In the genomic region with DNA sequence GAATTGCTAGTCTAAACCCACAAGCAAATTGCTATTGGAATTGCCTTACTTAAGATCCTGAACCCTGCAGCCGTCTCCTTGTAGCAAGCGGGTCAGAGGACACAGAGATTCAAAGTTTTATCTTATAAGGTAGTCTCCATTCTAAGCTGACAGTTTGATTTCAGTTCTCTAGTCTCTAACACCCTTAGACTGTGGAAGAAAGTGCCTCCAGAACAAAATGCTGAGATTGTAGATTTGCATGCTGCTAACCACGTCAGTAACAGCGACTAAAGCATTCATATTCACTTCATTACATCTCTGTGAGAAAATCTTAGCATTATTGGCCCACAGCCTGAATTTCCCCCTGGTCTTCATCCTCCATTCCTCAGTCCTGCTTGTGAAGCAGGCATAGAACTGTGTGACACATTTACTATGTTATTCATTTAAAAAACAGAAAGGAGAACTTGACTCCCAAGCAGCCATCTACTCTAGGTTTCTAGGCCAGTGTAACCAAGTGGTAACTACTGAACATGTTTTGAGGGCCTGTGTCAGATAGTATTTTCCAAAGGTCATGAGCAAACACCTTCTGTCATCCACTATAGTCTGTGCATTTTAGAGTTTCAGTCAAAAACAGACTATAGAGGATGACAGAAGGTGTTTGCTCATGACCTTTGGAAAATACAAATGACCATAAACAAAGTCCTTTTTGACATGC, we compare ENCODE assay signal across 22 cellular contexts. TPM values are rescaled to one million over a fixed set of nuclear protein-coding genes. Genes with fewer than 3 reads are reported as not detected.
DNase-seq lines count a peak whose midpoint lies in the region; ATAC-seq, FAIRE-seq and TF ChIP-seq lines count a peak whose summit lies in the region.
"Had no signal": no experiment of that assay in that cellular context is flagged by ENCODE, and none has a peak within 500 bp of the region (broad histone marks: within the 10 kb centered on the region; RNA-seq: fewer than 3 reads in every experiment).

No MANE protein-coding gene starts in this region.

- no peak for FAIRE-seq in H54 (lab: Jason Lieb, UNC)
- FAIRE-seq: A204.1, HTR-8/SVneo had no signal

- CTCF ChIA-PET in activated CD4-positive, alpha-beta T cell treated with anti-CD3 and anti-CD28 coated beads for 36 hours (lab: Charles Lee), result no interaction called here
- CTCF ChIA-PET in activated CD4-positive, alpha-beta memory T cell treated with anti-CD3 and anti-CD28 coated beads, Interleukin-2, amount 10 ng/mL, durations not matched to agents 7 days and 5 days (lab: Charles Lee), result interaction anchor here (1.0 kb wide), 1 partner anchor 15 kb away, joined by 3 read pairs; no protein-coding TSS in a partner anchor

- no peak overlapping the region for H3K4me3 Mint-ChIP-seq in activated CD4-positive, alpha-beta T cell treated with anti-CD3 and anti-CD28 coated beads for 36 hours
- no peak overlapping the region for H3K4me3 Mint-ChIP-seq in activated CD4-positive, alpha-beta memory T cell treated with anti-CD3 and anti-CD28 coated beads, Interleukin-2, amount 10 ng/mL, durations not matched to agents 7 days and 5 days
- H3K4me3 Mint-ChIP-seq: activated CD4-positive, alpha-beta T cell treated with anti-CD3 and anti-CD28 coated beads, Interleukin-2, amount 10 ng/mL, durations not matched to agents 7 days and 5 days; dendritic cell treated with granulocyte-macrophage colony-stimulating factor and Interleukin-4, amounts not matched to agents 40 ng/mL and 50 ng/mL, for 4 days; mesothelial cell of epicardium had no signal

- peak overlapping the region; percentile 72 for H3K27ac Mint-ChIP-seq in activated CD4-positive, alpha-beta T cell treated with anti-CD3 and anti-CD28 coated beads for 36 hours
- H3K27ac Mint-ChIP-seq in activated CD4-positive, alpha-beta memory T cell treated with anti-CD3 and anti-CD28 coated beads, Interleukin-2, amount 10 ng/mL, durations not matched to agents 7 days and 5 days, result peak overlapping the region; percentile 68
- H3K27ac Mint-ChIP-seq: activated CD4-positive, alpha-beta T cell treated with anti-CD3 and anti-CD28 coated beads, Interleukin-2, amount 10 ng/mL, durations not matched to agents 7 days and 5 days; dendritic cell treated with granulocyte-macrophage colony-stimulating factor and Interleukin-4, amounts not matched to agents 40 ng/mL and 50 ng/mL, for 4 days; mesothelial cell of epicardium had no signal

- peaks cover 11% of the 10 kb centered on the region for H3K36me3 Mint-ChIP-seq in activated CD4-positive, alpha-beta T cell treated with anti-CD3 and anti-CD28 coated beads for 36 hours (ENCODE audit: low read depth)
- peaks cover 28% of the 10 kb centered on the region for H3K36me3 Mint-ChIP-seq in activated CD4-positive, alpha-beta memory T cell treated with anti-CD3 and anti-CD28 coated beads, Interleukin-2, amount 10 ng/mL, durations not matched to agents 7 days and 5 days (ENCODE audit: low read depth)

- no peak for DNase-seq in activated CD4-positive, alpha-beta T cell treated with anti-CD3 and anti-CD28 coated beads for 36 hours
- no peak for DNase-seq in activated CD4-positive, alpha-beta T cell treated with anti-CD3 and anti-CD28 coated beads for 48 hours
- no peak for DNase-seq in activated CD4-positive, alpha-beta memory T cell treated with anti-CD3 and anti-CD28 coated beads, Interleukin-2, amount 10 ng/mL, durations not matched to agents 7 days and 5 days
- no peak for DNase-seq in HPDE6-E6E7 (ENCODE audit: extremely low spot score)
- no peak for DNase-seq in NCI-H446 treated with DMSO at 0.1 percent for 48 hours (lab: John Stamatoyannopoulos, UW)
- DNase-seq in H54 (ENCODE audit: insufficient read length, low spot score), result no peak
- DNase-seq: activated CD4-positive, alpha-beta T cell treated with anti-CD3 and anti-CD28 coated beads, Interleukin-2, amount 10 ng/mL, durations not matched to agents 7 days and 5 days; activated effector memory CD4-positive, alpha-beta T cell treated with Interleukin-2 at 50 U/mL for 16 hours; Caco-2; erythroblast; H7; MV-4-11; NCI-H82; stimulated activated CD4-positive, alpha-beta T cell treated with anti-CD3 and anti-CD28 coated beads, Interleukin-4, amount 100 ng/mL, for 24 hours; trophoblast cell had no signal

- POLR2A ChIA-PET in activated CD4-positive, alpha-beta T cell treated with anti-CD3 and anti-CD28 coated beads for 36 hours (lab: Charles Lee), result interaction anchor here (0.6 to 0.7 kb wide), 2 partner anchors 18 to 337 kb away, joined by 3 to 4 read pairs; partner anchors contain the start of gene UQCRC1
- POLR2A ChIA-PET in activated CD4-positive, alpha-beta memory T cell treated with anti-CD3 and anti-CD28 coated beads, Interleukin-2, amount 10 ng/mL, durations not matched to agents 7 days and 5 days (lab: Charles Lee), result interaction anchor here (0.8 to 1.4 kb wide), 4 partner anchors 8 to 48 kb away, joined by 3 to 6 read pairs (median 4); partner anchors contain the start of gene SLC25A20

- no peaks in the 10 kb centered on the region for H3K27me3 Mint-ChIP-seq in activated CD4-positive, alpha-beta T cell treated with anti-CD3 and anti-CD28 coated beads for 36 hours
- H3K27me3 Mint-ChIP-seq in activated CD4-positive, alpha-beta memory T cell treated with anti-CD3 and anti-CD28 coated beads, Interleukin-2, amount 10 ng/mL, durations not matched to agents 7 days and 5 days, result no peaks in the 10 kb centered on the region
- H3K27me3 Mint-ChIP-seq: activated CD4-positive, alpha-beta T cell treated with anti-CD3 and anti-CD28 coated beads, Interleukin-2, amount 10 ng/mL, durations not matched to agents 7 days and 5 days; dendritic cell treated with granulocyte-macrophage colony-stimulating factor and Interleukin-4, amounts not matched to agents 40 ng/mL and 50 ng/mL, for 4 days had no signal

- peak overlapping the region; percentile 17 for H3K27ac ChIP-seq in parathyroid adenoma

- peak; percentile 69 for ATAC-seq in activated CD4-positive, alpha-beta T cell treated with anti-CD3 and anti-CD28 coated beads for 36 hours
- ATAC-seq in GM18498 (IDR thresholded peaks at IDR 0.05; ENCODE audit: unreplicated experiment), result peak; percentile 54

- no peak for TF ChIP-seq POLR2A in H54 (IDR thresholded peaks at IDR 0.05; ENCODE audit: low read depth, low read length)

- TF ChIP-seq CTCF in parathyroid adenoma (IDR thresholded peaks at IDR 0.05), result no peak

- H3K27me3 ChIP-seq in parathyroid adenoma (ENCODE audit: control insufficient read depth, insufficient read depth, low read length), result no peaks in the 10 kb centered on the region

- no peak overlapping the region for H3K4me3 ChIP-seq in parathyroid adenoma (ENCODE audit: low read depth, low read length)

- H3K79me2 ChIP-seq in parathyroid adenoma, result peaks cover 20% of the 10 kb centered on the region

- no peaks in the 10 kb centered on the region for H3K36me3 ChIP-seq in parathyroid adenoma (ENCODE audit: control insufficient read depth, insufficient read depth, low read length)

- H3K9ac ChIP-seq in parathyroid adenoma, result no peak overlapping the region

- H2AFZ ChIP-seq in parathyroid adenoma, result no peak overlapping the region

- intact Hi-C loops in activated CD4-positive, alpha-beta T cell treated with anti-CD3 and anti-CD28 coated beads for 36 hours (cut with DNase I, micrococcal nuclease), result no loop called here

- H3K9me3 Mint-ChIP-seq in activated CD4-positive, alpha-beta T cell treated with anti-CD3 and anti-CD28 coated beads for 36 hours (ENCODE audit: low read depth), result no peaks in the 10 kb centered on the region
- peaks cover 3% of the 10 kb centered on the region for H3K9me3 Mint-ChIP-seq in activated CD4-positive, alpha-beta memory T cell treated with anti-CD3 and anti-CD28 coated beads, Interleukin-2, amount 10 ng/mL, durations not matched to agents 7 days and 5 days
- H3K9me3 Mint-ChIP-seq: activated CD4-positive, alpha-beta T cell treated with anti-CD3 and anti-CD28 coated beads, Interleukin-2, amount 10 ng/mL, durations not matched to agents 7 days and 5 days; dendritic cell treated with granulocyte-macrophage colony-stimulating factor and Interleukin-4, amounts not matched to agents 40 ng/mL and 50 ng/mL, for 4 days; mesothelial cell of epicardium; T-helper 2 cell treated with Interferon-gamma antibody and Interleukin-4, amounts not matched to agents 5 μg/mL and 100 μg/mL, for 36 hours had no signal

- no peak overlapping the region for H3K4me2 ChIP-seq in parathyroid adenoma (ENCODE audit: low read length)

- peaks cover 13% of the 10 kb centered on the region for H3K4me1 ChIP-seq in parathyroid adenoma
- H3K4me1 ChIP-seq: Caco-2 had no signal

- no peaks in the 10 kb centered on the region for H3K9me3 ChIP-seq in parathyroid adenoma (ENCODE audit: control insufficient read depth, low read length)
- H3K9me3 ChIP-seq: Caco-2 had no signal

- H3K4me1 Mint-ChIP-seq in activated CD4-positive, alpha-beta T cell treated with anti-CD3 and anti-CD28 coated beads for 36 hours, result peaks cover 29% of the 10 kb centered on the region
- H3K4me1 Mint-ChIP-seq in activated CD4-positive, alpha-beta memory T cell treated with anti-CD3 and anti-CD28 coated beads, Interleukin-2, amount 10 ng/mL, durations not matched to agents 7 days and 5 days, result peaks cover 39% of the 10 kb centered on the region

RNA-seq across cellular contexts. Expression of gene ARIH2, which starts 27.4 kb away (rescaled TPM):
- 100 to 1,000 TPM; 105 to 112 TPM for total RNA-seq in activated CD4-positive, alpha-beta T cell treated with anti-CD3 and anti-CD28 coated beads for 36 hours
- total RNA-seq in activated CD4-positive, alpha-beta memory T cell treated with anti-CD3 and anti-CD28 coated beads, Interleukin-2, amount 10 ng/mL, durations not matched to agents 7 days and 5 days, result 100 to 1,000 TPM; 100 TPM

RNA-seq across cellular contexts. Expression of gene P4HTM, which starts 44.0 kb away (rescaled TPM):
- total RNA-seq in activated CD4-positive, alpha-beta T cell treated with anti-CD3 and anti-CD28 coated beads for 36 hours, result 10 to 100 TPM; 25.7 to 30.4 TPM
- 10 to 100 TPM; 48.4 to 49.9 TPM for total RNA-seq in activated CD4-positive, alpha-beta memory T cell treated with anti-CD3 and anti-CD28 coated beads, Interleukin-2, amount 10 ng/mL, durations not matched to agents 7 days and 5 days

RNA-seq across cellular contexts. Expression of gene SLC25A20, which starts 47.3 kb away (rescaled TPM):
- 10 to 100 TPM; 15.8 to 18.5 TPM for total RNA-seq in activated CD4-positive, alpha-beta T cell treated with anti-CD3 and anti-CD28 coated beads for 36 hours
- 10 to 100 TPM; 25.6 to 29.5 TPM for total RNA-seq in activated CD4-positive, alpha-beta memory T cell treated with anti-CD3 and anti-CD28 coated beads, Interleukin-2, amount 10 ng/mL, durations not matched to agents 7 days and 5 days
